In the genomic region with DNA sequence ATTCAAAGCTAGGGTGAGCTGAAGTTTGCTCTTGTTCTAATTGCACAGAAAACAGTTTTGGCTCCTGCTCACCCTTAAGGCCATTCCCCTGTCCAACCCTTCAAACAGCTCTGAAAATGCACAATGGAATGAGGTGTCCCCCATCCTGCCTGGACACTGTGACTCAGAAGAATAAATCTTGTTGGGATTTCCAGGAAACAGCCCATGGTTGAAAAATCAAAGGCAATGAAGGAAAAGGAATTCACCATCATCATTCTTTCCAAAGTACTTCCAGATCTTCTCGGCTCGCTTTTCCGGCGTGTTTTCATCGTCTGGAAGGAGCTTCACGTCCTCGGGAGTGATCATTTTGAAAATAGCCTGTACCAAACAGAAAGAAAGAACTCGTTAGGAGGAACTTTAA, we compare ENCODE assay signal across 2 cellular contexts.
TF ChIP-seq lines count a peak whose summit lies in the region.

No MANE protein-coding gene starts in this region.

TF ChIP-seq in SK-N-SH, 30 proteins besides CTCF, POLR2A, EP300 and RAD21:
- TF ChIP-seq, protein P1, sequence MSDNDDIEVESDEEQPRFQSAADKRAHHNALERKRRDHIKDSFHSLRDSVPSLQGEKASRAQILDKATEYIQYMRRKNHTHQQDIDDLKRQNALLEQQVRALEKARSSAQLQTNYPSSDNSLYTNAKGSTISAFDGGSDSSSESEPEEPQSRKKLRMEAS (IDR thresholded peaks at IDR 0.05; ENCODE audit: low read depth), result no peak
- TF ChIP-seq, protein P2, sequence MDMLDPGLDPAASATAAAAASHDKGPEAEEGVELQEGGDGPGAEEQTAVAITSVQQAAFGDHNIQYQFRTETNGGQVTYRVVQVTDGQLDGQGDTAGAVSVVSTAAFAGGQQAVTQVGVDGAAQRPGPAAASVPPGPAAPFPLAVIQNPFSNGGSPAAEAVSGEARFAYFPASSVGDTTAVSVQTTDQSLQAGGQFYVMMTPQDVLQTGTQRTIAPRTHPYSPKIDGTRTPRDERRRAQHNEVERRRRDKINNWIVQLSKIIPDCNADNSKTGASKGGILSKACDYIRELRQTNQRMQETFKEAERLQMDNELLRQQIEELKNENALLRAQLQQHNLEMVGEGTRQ (IDR thresholded peaks at IDR 0.05; ENCODE audit: borderline replicate concordance, low read depth, low read length), result no peak

TF ChIP-seq in SK-N-SH treated with all-trans-retinoic acid at 6 μM for 48 hours, 23 proteins besides CTCF, POLR2A, EP300 and RAD21:
- TF ChIP-seq, protein P3, sequence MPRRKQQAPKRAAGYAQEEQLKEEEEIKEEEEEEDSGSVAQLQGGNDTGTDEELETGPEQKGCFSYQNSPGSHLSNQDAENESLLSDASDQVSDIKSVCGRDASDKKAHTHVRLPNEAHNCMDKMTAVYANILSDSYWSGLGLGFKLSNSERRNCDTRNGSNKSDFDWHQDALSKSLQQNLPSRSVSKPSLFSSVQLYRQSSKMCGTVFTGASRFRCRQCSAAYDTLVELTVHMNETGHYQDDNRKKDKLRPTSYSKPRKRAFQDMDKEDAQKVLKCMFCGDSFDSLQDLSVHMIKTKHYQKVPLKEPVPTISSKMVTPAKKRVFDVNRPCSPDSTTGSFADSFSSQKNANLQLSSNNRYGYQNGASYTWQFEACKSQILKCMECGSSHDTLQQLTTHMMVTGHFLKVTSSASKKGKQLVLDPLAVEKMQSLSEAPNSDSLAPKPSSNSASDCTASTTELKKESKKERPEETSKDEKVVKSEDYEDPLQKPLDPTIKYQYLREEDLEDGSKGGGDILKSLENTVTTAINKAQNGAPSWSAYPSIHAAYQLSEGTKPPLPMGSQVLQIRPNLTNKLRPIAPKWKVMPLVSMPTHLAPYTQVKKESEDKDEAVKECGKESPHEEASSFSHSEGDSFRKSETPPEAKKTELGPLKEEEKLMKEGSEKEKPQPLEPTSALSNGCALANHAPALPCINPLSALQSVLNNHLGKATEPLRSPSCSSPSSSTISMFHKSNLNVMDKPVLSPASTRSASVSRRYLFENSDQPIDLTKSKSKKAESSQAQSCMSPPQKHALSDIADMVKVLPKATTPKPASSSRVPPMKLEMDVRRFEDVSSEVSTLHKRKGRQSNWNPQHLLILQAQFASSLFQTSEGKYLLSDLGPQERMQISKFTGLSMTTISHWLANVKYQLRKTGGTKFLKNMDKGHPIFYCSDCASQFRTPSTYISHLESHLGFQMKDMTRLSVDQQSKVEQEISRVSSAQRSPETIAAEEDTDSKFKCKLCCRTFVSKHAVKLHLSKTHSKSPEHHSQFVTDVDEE (CRISPR knock-in tag; IDR thresholded peaks at IDR 0.05), result no peak
- TF ChIP-seq ZNF8 (CRISPR knock-in tag; IDR thresholded peaks at IDR 0.05) (no peak), GLIS3 (CRISPR knock-in tag; IDR thresholded peaks at IDR 0.05) (no peak), ZNF565 (CRISPR knock-in tag; conservative IDR thresholded peaks at IDR 0.05; ENCODE audit: low read depth) (no peak), ISL1 (CRISPR knock-in tag; IDR thresholded peaks at IDR 0.05) (no peak), BACH2 (CRISPR knock-in tag; IDR thresholded peaks at IDR 0.05; ENCODE audit: borderline replicate concordance) (no peak), PPARA (CRISPR knock-in tag; IDR thresholded peaks at IDR 0.05; ENCODE audit: borderline replicate concordance) (no peak), ARNTL (CRISPR knock-in tag; IDR thresholded peaks at IDR 0.05; ENCODE audit: borderline replicate concordance, low read depth) (no peak), RARB (CRISPR knock-in tag; IDR thresholded peaks at IDR 0.05) (no peak), ESRRG (CRISPR knock-in tag; IDR thresholded peaks at IDR 0.05) (no peak)
- TF ChIP-seq, protein P4, sequence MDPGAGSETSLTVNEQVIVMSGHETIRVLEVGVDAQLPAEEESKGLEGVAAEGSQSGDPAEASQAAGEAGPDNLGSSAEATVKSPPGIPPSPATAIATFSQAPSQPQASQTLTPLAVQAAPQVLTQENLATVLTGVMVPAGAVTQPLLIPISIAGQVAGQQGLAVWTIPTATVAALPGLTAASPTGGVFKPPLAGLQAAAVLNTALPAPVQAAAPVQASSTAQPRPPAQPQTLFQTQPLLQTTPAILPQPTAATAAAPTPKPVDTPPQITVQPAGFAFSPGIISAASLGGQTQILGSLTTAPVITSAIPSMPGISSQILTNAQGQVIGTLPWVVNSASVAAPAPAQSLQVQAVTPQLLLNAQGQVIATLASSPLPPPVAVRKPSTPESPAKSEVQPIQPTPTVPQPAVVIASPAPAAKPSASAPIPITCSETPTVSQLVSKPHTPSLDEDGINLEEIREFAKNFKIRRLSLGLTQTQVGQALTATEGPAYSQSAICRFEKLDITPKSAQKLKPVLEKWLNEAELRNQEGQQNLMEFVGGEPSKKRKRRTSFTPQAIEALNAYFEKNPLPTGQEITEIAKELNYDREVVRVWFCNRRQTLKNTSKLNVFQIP (CRISPR knock-in tag; IDR thresholded peaks at IDR 0.05; ENCODE audit: borderline replicate concordance, low read depth), result no peak
